1 cellular context compared by ENCODE assay signal in genomic region chr19:6718741-6719539, GRCh38.
TF ChIP-seq lines count a peak whose summit lies in the region.

No MANE protein-coding gene starts in this region.

TF ChIP-seq in WTC11, 78 proteins besides CTCF, POLR2A, EP300 and RAD21 (continued from another document):
- TF ChIP-seq, protein P1, sequence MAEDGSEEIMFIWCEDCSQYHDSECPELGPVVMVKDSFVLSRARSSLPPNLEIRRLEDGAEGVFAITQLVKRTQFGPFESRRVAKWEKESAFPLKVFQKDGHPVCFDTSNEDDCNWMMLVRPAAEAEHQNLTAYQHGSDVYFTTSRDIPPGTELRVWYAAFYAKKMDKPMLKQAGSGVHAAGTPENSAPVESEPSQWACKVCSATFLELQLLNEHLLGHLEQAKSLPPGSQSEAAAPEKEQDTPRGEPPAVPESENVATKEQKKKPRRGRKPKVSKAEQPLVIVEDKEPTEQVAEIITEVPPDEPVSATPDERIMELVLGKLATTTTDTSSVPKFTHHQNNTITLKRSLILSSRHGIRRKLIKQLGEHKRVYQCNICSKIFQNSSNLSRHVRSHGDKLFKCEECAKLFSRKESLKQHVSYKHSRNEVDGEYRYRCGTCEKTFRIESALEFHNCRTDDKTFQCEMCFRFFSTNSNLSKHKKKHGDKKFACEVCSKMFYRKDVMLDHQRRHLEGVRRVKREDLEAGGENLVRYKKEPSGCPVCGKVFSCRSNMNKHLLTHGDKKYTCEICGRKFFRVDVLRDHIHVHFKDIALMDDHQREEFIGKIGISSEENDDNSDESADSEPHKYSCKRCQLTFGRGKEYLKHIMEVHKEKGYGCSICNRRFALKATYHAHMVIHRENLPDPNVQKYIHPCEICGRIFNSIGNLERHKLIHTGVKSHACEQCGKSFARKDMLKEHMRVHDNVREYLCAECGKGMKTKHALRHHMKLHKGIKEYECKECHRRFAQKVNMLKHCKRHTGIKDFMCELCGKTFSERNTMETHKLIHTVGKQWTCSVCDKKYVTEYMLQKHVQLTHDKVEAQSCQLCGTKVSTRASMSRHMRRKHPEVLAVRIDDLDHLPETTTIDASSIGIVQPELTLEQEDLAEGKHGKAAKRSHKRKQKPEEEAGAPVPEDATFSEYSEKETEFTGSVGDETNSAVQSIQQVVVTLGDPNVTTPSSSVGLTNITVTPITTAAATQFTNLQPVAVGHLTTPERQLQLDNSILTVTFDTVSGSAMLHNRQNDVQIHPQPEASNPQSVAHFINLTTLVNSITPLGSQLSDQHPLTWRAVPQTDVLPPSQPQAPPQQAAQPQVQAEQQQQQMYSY (CRISPR knock-in tag; IDR thresholded peaks at IDR 0.05): no peak
- TF ChIP-seq NR3C1 (CRISPR knock-in tag; conservative IDR thresholded peaks at IDR 0.05; ENCODE audit: low read depth): no peak
- TF ChIP-seq, protein P2, sequence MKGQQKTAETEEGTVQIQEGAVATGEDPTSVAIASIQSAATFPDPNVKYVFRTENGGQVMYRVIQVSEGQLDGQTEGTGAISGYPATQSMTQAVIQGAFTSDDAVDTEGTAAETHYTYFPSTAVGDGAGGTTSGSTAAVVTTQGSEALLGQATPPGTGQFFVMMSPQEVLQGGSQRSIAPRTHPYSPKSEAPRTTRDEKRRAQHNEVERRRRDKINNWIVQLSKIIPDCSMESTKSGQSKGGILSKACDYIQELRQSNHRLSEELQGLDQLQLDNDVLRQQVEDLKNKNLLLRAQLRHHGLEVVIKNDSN (CRISPR knock-in tag; IDR thresholded peaks at IDR 0.05): no peak
- no peak for TF ChIP-seq ZMAT4 (CRISPR knock-in tag; IDR thresholded peaks at IDR 0.05)
- no peak for TF ChIP-seq ATF6 (CRISPR knock-in tag; IDR thresholded peaks at IDR 0.05)
- TF ChIP-seq, protein P3, sequence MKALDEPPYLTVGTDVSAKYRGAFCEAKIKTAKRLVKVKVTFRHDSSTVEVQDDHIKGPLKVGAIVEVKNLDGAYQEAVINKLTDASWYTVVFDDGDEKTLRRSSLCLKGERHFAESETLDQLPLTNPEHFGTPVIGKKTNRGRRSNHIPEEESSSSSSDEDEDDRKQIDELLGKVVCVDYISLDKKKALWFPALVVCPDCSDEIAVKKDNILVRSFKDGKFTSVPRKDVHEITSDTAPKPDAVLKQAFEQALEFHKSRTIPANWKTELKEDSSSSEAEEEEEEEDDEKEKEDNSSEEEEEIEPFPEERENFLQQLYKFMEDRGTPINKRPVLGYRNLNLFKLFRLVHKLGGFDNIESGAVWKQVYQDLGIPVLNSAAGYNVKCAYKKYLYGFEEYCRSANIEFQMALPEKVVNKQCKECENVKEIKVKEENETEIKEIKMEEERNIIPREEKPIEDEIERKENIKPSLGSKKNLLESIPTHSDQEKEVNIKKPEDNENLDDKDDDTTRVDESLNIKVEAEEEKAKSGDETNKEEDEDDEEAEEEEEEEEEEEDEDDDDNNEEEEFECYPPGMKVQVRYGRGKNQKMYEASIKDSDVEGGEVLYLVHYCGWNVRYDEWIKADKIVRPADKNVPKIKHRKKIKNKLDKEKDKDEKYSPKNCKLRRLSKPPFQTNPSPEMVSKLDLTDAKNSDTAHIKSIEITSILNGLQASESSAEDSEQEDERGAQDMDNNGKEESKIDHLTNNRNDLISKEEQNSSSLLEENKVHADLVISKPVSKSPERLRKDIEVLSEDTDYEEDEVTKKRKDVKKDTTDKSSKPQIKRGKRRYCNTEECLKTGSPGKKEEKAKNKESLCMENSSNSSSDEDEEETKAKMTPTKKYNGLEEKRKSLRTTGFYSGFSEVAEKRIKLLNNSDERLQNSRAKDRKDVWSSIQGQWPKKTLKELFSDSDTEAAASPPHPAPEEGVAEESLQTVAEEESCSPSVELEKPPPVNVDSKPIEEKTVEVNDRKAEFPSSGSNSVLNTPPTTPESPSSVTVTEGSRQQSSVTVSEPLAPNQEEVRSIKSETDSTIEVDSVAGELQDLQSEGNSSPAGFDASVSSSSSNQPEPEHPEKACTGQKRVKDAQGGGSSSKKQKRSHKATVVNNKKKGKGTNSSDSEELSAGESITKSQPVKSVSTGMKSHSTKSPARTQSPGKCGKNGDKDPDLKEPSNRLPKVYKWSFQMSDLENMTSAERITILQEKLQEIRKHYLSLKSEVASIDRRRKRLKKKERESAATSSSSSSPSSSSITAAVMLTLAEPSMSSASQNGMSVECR (CRISPR knock-in tag; IDR thresholded peaks at IDR 0.05; ENCODE audit: borderline replicate concordance): no peak
- TF ChIP-seq, protein P4, sequence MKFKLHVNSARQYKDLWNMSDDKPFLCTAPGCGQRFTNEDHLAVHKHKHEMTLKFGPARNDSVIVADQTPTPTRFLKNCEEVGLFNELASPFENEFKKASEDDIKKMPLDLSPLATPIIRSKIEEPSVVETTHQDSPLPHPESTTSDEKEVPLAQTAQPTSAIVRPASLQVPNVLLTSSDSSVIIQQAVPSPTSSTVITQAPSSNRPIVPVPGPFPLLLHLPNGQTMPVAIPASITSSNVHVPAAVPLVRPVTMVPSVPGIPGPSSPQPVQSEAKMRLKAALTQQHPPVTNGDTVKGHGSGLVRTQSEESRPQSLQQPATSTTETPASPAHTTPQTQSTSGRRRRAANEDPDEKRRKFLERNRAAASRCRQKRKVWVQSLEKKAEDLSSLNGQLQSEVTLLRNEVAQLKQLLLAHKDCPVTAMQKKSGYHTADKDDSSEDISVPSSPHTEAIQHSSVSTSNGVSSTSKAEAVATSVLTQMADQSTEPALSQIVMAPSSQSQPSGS (CRISPR knock-in tag; IDR thresholded peaks at IDR 0.05; ENCODE audit: borderline replicate concordance, low read depth): no peak
